Comparison of ENCODE assay signal across 9 cellular contexts in genomic region chr9:15277400-15278137, GRCh38. TPM values are rescaled to one million over a fixed set of nuclear protein-coding genes. Genes with fewer than 3 reads are reported as not detected.
DNase-seq lines count a peak whose midpoint lies in the region; ATAC-seq and TF ChIP-seq lines count a peak whose summit lies in the region.
"Had no signal": no experiment of that assay in that cellular context is flagged by ENCODE, and none has a peak within 500 bp of the region (broad histone marks: within the 10 kb centered on the region; RNA-seq: fewer than 3 reads in every experiment).

No MANE protein-coding gene starts in this region.

- H3K9me3 ChIP-seq in heart right ventricle = no peaks in the 10 kb centered on the region

- intact Hi-C loops in heart right ventricle (cut with DNase I) = loop anchor here in 5 of 10 donors (5.0 to 10.0 kb wide), 2 partner anchors 117 to 330 kb away; no protein-coding TSS in a partner anchor
- intact Hi-C loops in Right ventricle myocardium superior (cut with DNase I) = no loop called here
- intact Hi-C loops in natural killer cell (cut with micrococcal nuclease) = loop anchor here (2.0 to 5.0 kb wide), 3 partner anchors 139 to 330 kb away; no protein-coding TSS in a partner anchor

- TF ChIP-seq POLR2A in NB4 (IDR thresholded peaks at IDR 0.05; ENCODE audit: extremely low read depth, insufficient read length) = no peak

- H3K36me3 ChIP-seq in heart right ventricle = no peaks in the 10 kb centered on the region

- H3K27me3 Mint-ChIP-seq in chondrocyte (ENCODE audit: low read depth) (no peaks in the 10 kb centered on the region), natural killer cell (ENCODE audit: low read depth in 2 of 2) (no peaks in the 10 kb centered on the region)
- H3K27me3 Mint-ChIP-seq: activated naive CD8-positive, alpha-beta T cell treated with anti-CD3 and anti-CD28 coated beads, Interleukin-2, amount 10 ng/mL, durations not matched to agents 7 days and 5 days had no signal

- H3K4me3 ChIP-seq in heart right ventricle (no peak overlapping the region), NB4 (ENCODE audit: low read depth, low read length) (no peak overlapping the region)

- 70 to 72% methylated on average over 10 of the region's 10 CpGs for WGBS in heart right ventricle, 2 donors

- H3K27ac ChIP-seq in heart right ventricle = no peak overlapping the region

- H3K9me3 Mint-ChIP-seq in chondrocyte (ENCODE audit: low read depth) = no peaks in the 10 kb centered on the region
- H3K9me3 Mint-ChIP-seq in natural killer cell = no peaks in the 10 kb centered on the region
- H3K9me3 Mint-ChIP-seq: activated naive CD8-positive, alpha-beta T cell treated with anti-CD3 and anti-CD28 coated beads, Interleukin-2, amount 10 ng/mL, durations not matched to agents 7 days and 5 days had no signal

- H3K27ac Mint-ChIP-seq in chondrocyte (ENCODE audit: unreplicated experiment) = no peak overlapping the region
- peak overlapping the region; percentile 42 to 58 for H3K27ac Mint-ChIP-seq in natural killer cell
- H3K27ac Mint-ChIP-seq: activated naive CD8-positive, alpha-beta T cell treated with anti-CD3 and anti-CD28 coated beads, Interleukin-2, amount 10 ng/mL, durations not matched to agents 7 days and 5 days had no signal

- DNase-seq in heart right ventricle (no peak), Right ventricle myocardium superior (no peak), NB4 (ENCODE audit: low read depth) (peak; percentile 37), chondrocyte (ENCODE audit: low spot score) (no peak), natural killer cell (no peak), H4 (ENCODE audit: low spot score) (no peak)
- no peak for DNase-seq in effector CD8-positive, alpha-beta T cell (lab: John Stamatoyannopoulos, UW)
- DNase-seq: activated naive CD8-positive, alpha-beta T cell treated with anti-CD3 and anti-CD28 coated beads, Interleukin-2, amount 10 ng/mL, durations not matched to agents 7 days and 5 days had no signal

- no peak overlapping the region for H3K4me3 Mint-ChIP-seq in chondrocyte (ENCODE audit: unreplicated experiment)
- no peak overlapping the region for H3K4me3 Mint-ChIP-seq in natural killer cell
- H3K4me3 Mint-ChIP-seq: activated naive CD8-positive, alpha-beta T cell treated with anti-CD3 and anti-CD28 coated beads, Interleukin-2, amount 10 ng/mL, durations not matched to agents 7 days and 5 days had no signal

- H3K27me3 ChIP-seq in heart right ventricle = no peaks in the 10 kb centered on the region

- H3K4me1 ChIP-seq in heart right ventricle = no peaks in the 10 kb centered on the region

- peak in 7 of 9 donors; percentile 30 to 56 (median 51) for TF ChIP-seq CTCF in heart right ventricle (IDR thresholded peaks at IDR 0.05)
- TF ChIP-seq CTCF in NB4 (IDR thresholded peaks at IDR 0.05; ENCODE audit: low read depth, low read length) = peak; percentile 17
- peak; percentile 85 for TF ChIP-seq CTCF in chondrocyte (IDR thresholded peaks at IDR 0.05)
- peak; percentile 46 for TF ChIP-seq CTCF in natural killer cell (IDR thresholded peaks at IDR 0.05)

- H3K36me3 Mint-ChIP-seq in chondrocyte (ENCODE audit: low read depth) = no peaks in the 10 kb centered on the region
- no peaks in the 10 kb centered on the region for H3K36me3 Mint-ChIP-seq in natural killer cell

- ATAC-seq in heart right ventricle (peak in 3 of 8 donors; percentile 49 to 57 (median 51)), Right ventricle myocardium superior (ENCODE audit: poor library complexity) (no peak), natural killer cell (peak in 2 of 3 donors; percentile 52 to 65), HG03439 (IDR thresholded peaks at IDR 0.05; ENCODE audit: unreplicated experiment) (no peak)

- H3K4me1 Mint-ChIP-seq in chondrocyte (ENCODE audit: low read depth) = peaks cover 27% of the 10 kb centered on the region
- peaks cover 37 to 62% of the 10 kb centered on the region in 2 donors for H3K4me1 Mint-ChIP-seq in natural killer cell

RNA-seq across cellular contexts. Expression of gene TTC39B, which starts 29.4 kb away (rescaled TPM):
- total RNA-seq in heart right ventricle (1 to 10 TPM; 1.1 to 4.3 (median 1.6) TPM), Right ventricle myocardium superior (1.3 TPM), chondrocyte (27.9 to 35.1 TPM (median 30.6 TPM) in 3 replicates), natural killer cell (10 to 100 TPM; 51.2 to 65.1 (median 54.2) TPM)
- polyA plus RNA-seq in heart right ventricle = 1 to 10 TPM in 1 of 2 donors, under 1 TPM in 1; 0.52 to 1.1 TPM
- total RNA-seq in H4 (2014; rRNA removed; shearing (Covaris generic)) = 4.5 and 7.7 TPM in 2 replicates

Comparison
In these comparisons a context has a peak if more than half of its experiments do, and no peak if none do; other contexts are left out.
1. ATAC-seq: peak in natural killer cell (2 of 3); none in Right ventricle myocardium superior (single experiment) and HG03439 (single experiment).
2. CTCF ChIP-seq: peak in every context shown above with its lines; median percentile 85 in chondrocyte; 51 in heart right ventricle; 46 in natural killer cell; 17 in NB4.